ENCODE assay signal across 31 cellular contexts in the genomic region with DNA sequence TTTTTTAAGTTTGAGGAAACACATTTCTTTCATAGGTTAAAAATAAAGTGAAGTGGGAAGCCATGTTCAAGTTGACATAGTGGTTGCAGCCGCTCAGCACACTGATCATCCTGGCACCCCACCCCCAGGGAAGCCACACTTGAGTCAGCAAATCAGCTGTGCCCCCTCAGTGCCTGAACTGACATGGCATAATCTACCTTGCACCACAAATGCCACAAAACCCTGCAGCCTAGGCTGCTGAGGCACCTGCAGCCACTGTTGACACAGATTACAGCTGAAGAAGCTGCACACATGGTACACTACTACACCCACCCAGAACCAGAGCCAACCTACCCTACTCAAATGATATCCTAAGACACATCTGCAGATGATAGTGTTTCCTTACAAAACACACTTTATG.
"Had no signal": no experiment of that assay in that cellular context is flagged by ENCODE, and none has a peak within 500 bp of the region (broad histone marks: within the 10 kb centered on the region; RNA-seq: fewer than 3 reads in every experiment).

No MANE protein-coding gene starts in this region.

- H3K27ac ChIP-seq: Peyer's patch, SJSA1 had no signal

- H3K9me2 ChIP-seq: SK-N-SH had no signal

- H3K4me3 ChIP-seq: MG63, Peyer's patch, SJSA1 had no signal

- H3K4me1 ChIP-seq: Peyer's patch, SJSA1 had no signal

- ATAC-seq: PC-3 had no signal

- H3K36me3 ChIP-seq: MG63, Peyer's patch, SJSA1 had no signal

- DNase-seq: Kasumi-1; MG63; MV-4-11; NCI-H1092; NCI-H1105; NCI-H1417 treated with DMSO at 0.1 percent for 48 hours; NCI-H1436 treated with DMSO at 0.1 percent for 48 hours; NCI-H1694 treated with DMSO at 0.1 percent for 48 hours; NCI-H187 treated with DMSO at 0.1 percent for 48 hours; NCI-H2029; NCI-H2081; NCI-H2171 treated with DMSO at 0.1 percent for 48 hours; NCI-H2227 treated with DMSO at 0.1 percent for 48 hours; NCI-H345; NCI-H446; NCI-H510A treated with DMSO at 0.1 percent for 48 hours; NCI-H526; NCI-H69; NCI-H748 treated with DMSO at 0.1 percent for 48 hours; NCI-H82; NK-92 treated with Interleukin-12 subunit alpha and Interleukin-12 subunit beta, amount 100 ng/mL, for 24 hours; OCI-M1; PC-3; Peyer's patch; Right ventricle myocardium superior; RPMI8226; SHP77 treated with DMSO at 0.1 percent for 48 hours; SK-N-SH; SW 1271; T-helper 1 cell had no signal

- H3K9ac ChIP-seq: SK-N-SH had no signal

- H3K27me3 ChIP-seq: MG63, Peyer's patch, SJSA1 had no signal

- H3K4me2 ChIP-seq: SK-N-SH had no signal
